ENCODE assay signal across 10 cellular contexts in genomic region chr5:74595143-74595915, GRCh38. TPM values are rescaled to one million over a fixed set of nuclear protein-coding genes. Genes with fewer than 3 reads are reported as not detected.
DNase-seq lines count a peak whose midpoint lies in the region; ATAC-seq and TF ChIP-seq lines count a peak whose summit lies in the region.
"Had no signal": no experiment of that assay in that cellular context is flagged by ENCODE, and none has a peak within 500 bp of the region (broad histone marks: within the 10 kb centered on the region; RNA-seq: fewer than 3 reads in every experiment).

No MANE protein-coding gene starts in this region.

- 36% methylated on average over 2 of the region's 4 CpGs; no CpG with 5 or more reads in 1 of the 2 experiments for WGBS in IMR-90 (ENCODE audit: extremely low coverage in 2 of 2, insufficient read length in 1 of 2), 2 experiments
- 35% methylated on average over 4 of the region's 4 CpGs for WGBS in right lobe of liver (ENCODE audit: insufficient coverage, low coverage, low lambda C conversion rate, missing lambda C conversion rate)

- POLR2A ChIA-PET in IMR-90 (lab: Charles Lee; ENCODE audit: unreplicated experiment) (interaction anchor here (0.6 kb wide), 1 partner anchor 9 kb away, joined by 7 read pairs; no protein-coding TSS in a partner anchor), HEK293T (lab: Yijun Ruan, JAX) (no interaction called here)

- H3K9me3 ChIP-seq in IMR-90 (ENCODE audit: control insufficient read depth, insufficient read depth, low read length) = no peaks in the 10 kb centered on the region
- no peaks in the 10 kb centered on the region for H3K9me3 ChIP-seq in colonic mucosa
- H3K9me3 ChIP-seq in right lobe of liver = no peaks in the 10 kb centered on the region
- H3K9me3 ChIP-seq: ascending aorta had no signal

- H2BK5ac ChIP-seq in IMR-90 (ENCODE audit: low read depth, low read length, poor library complexity, severe bottlenecking) = peak overlapping the region; percentile 34

- CTCF ChIA-PET in IMR-90 (lab: Yijun Ruan, JAX) (no interaction called here), HEK293T (lab: Yijun Ruan, JAX) (no interaction called here)

- 0 out of 4 replicates have a peak overlapping the region, but pooled peaks of 1 of the 2 experiments have one; percentile 46 for H4K8ac ChIP-seq in IMR-90 (ENCODE audit: low read depth in 2 of 2, low read length in 2 of 2)

- H2BK120ac ChIP-seq in IMR-90 (ENCODE audit: low read depth, low read length) = peak overlapping the region; percentile 54; the same call in 1 of the 2 replicates

- no peak overlapping the region for H3K18ac ChIP-seq in IMR-90 (ENCODE audit: low read depth, low read length)

- H3K56ac ChIP-seq in IMR-90 (ENCODE audit: extremely low read depth, insufficient read depth, low read length) = no peak overlapping the region; the same call in 1 of the 2 replicates

- no peak overlapping the region for H2AK9ac ChIP-seq in IMR-90 (replicated peaks; ENCODE audit: low read depth, low read length, poor library complexity)

- TF ChIP-seq CTCF in IMR-90 (conservative IDR thresholded peaks at IDR 0.05; ENCODE audit: low read depth, low read length) (no peak), colonic mucosa (IDR thresholded peaks at IDR 0.05) (no peak), right lobe of liver (IDR thresholded peaks at IDR 0.05) (peak in 1 of 4 donors; percentile 4), dorsolateral prefrontal cortex (IDR thresholded peaks at IDR 0.05 in 54 of 56, conservative IDR thresholded peaks at IDR 0.05 in 2 of 56; ENCODE audit: low read depth in 1 of 56, partially characterized antibody in 56 of 56) (no peak)

- H3K36me3 ChIP-seq in IMR-90 (ENCODE audit: control insufficient read depth, insufficient read depth, low read length) = no peaks in the 10 kb centered on the region
- no peaks in the 10 kb centered on the region for H3K36me3 ChIP-seq in colonic mucosa
- H3K36me3 ChIP-seq in right lobe of liver = no peaks in the 10 kb centered on the region
- H3K36me3 ChIP-seq: ascending aorta had no signal

- no peaks in the 10 kb centered on the region for H3K9me1 ChIP-seq in IMR-90 (ENCODE audit: insufficient read depth, low read length)

- H3K4me1 ChIP-seq in IMR-90 (ENCODE audit: control insufficient read depth, insufficient read depth, low read length) = no peaks in the 10 kb centered on the region; the same call in 1 of the 2 replicates
- H3K4me1 ChIP-seq in colonic mucosa = no peaks in the 10 kb centered on the region
- H3K4me1 ChIP-seq in right lobe of liver = peaks cover 0 to 22% (median 4%) of the 10 kb centered on the region in 4 donors
- H3K4me1 ChIP-seq: ascending aorta had no signal

- no peak for TF ChIP-seq POLR2A in IMR-90 (IDR thresholded peaks at IDR 0.05; ENCODE audit: low read depth, low read length)
- TF ChIP-seq POLR2A in right lobe of liver (IDR thresholded peaks at IDR 0.05) = no peak

- no peak overlapping the region for H3K4me2 ChIP-seq in IMR-90 (ENCODE audit: low read depth, low read length)

- H4K20me1 ChIP-seq in IMR-90 (ENCODE audit: insufficient read depth, low read length) = no peaks in the 10 kb centered on the region

- H2AFZ ChIP-seq in IMR-90 (replicated peaks; ENCODE audit: low read length, poor library complexity) = no peak overlapping the region

- in situ Hi-C loops in IMR-90 (cut with MboI; ENCODE audit: low sequenced_read_pairs) = no loop called here

- H3K4ac ChIP-seq in IMR-90 (ENCODE audit: low read depth, low read length) = peak overlapping the region; percentile 5; the same call in 1 of the 2 replicates

- peak; percentile 78 for ATAC-seq in IMR-90 (ENCODE audit: low read depth)
- peak; percentile 68 to 86 (median 79) for ATAC-seq in right lobe of liver

- H3K9ac ChIP-seq in IMR-90 (ENCODE audit: low read depth, low read length) (no peak overlapping the region), colonic mucosa (ENCODE audit: low read depth in 2 of 2, low read length in 2 of 2) (no peak overlapping the region)

- H3K23ac ChIP-seq in IMR-90 (ENCODE audit: low read depth, low read length) = no peak overlapping the region

- H3K79me1 ChIP-seq in IMR-90 (ENCODE audit: low read depth in 1 of 2, low read length in 2 of 2) = no peaks in the 10 kb centered on the region

- no peak overlapping the region for H4K5ac ChIP-seq in IMR-90 (ENCODE audit: low read depth, low read length)

- dilution Hi-C loops in IMR-90 (cut with HindIII; ENCODE audit: low sequenced_read_pairs, unreplicated experiment) = no loop called here

- H3K27ac ChIP-seq in IMR-90 (ENCODE audit: insufficient read depth, low read length) = no peak overlapping the region
- no peak overlapping the region for H3K27ac ChIP-seq in colonic mucosa
- H3K27ac ChIP-seq in right lobe of liver = peak overlapping the region in 1 of 3 donors; percentile 7
- H3K27ac ChIP-seq in dorsolateral prefrontal cortex = no peak overlapping the region
- H3K27ac ChIP-seq: ascending aorta had no signal

- H3K14ac ChIP-seq in IMR-90 (replicated peaks; ENCODE audit: low read depth, low read length) = no peak overlapping the region

- BruUV-seq in IMR-90 (replicated peaks; lab: Mats Ljungman, UMichigan) = no TSS peak

- intact Hi-C loops in IMR-90 (cut with micrococcal nuclease) (no loop called here), colonic mucosa (cut with DNase I) (no loop called here), right lobe of liver (cut with DNase I) (no loop called here), dorsolateral prefrontal cortex (cut with DNase I) (no loop called here)

- peak; percentile 92 for DNase-seq in A172 (ENCODE audit: low spot score)
- peak; percentile 81 for DNase-seq in IMR-90
- DNase-seq in colonic mucosa = peak; percentile 41
- DNase-seq in right lobe of liver = no peak
- no peak for DNase-seq in stimulated activated CD4-positive, alpha-beta T cell treated with anti-CD3 and anti-CD28 coated beads, Interleukin-2, amount 100 ng/mL, for 24 hours
- DNase-seq in HEK293T (ENCODE audit: extremely low spot score) = no peak
- no peak for DNase-seq in dorsolateral prefrontal cortex
- no peak for DNase-seq in stimulated activated CD4-positive, alpha-beta T cell treated with anti-CD3 and anti-CD28 coated beads, Interleukin-2, amount 100 ng/mL, for 48 hours
- DNase-seq: T-helper 9 cell had no signal

- 0 out of 3 replicates have a peak overlapping the region, but pooled peaks have one; percentile 34 for H2BK15ac ChIP-seq in IMR-90 (ENCODE audit: low read depth, low read length)

- no peak for TF ChIP-seq RAD21 in IMR-90 (IDR thresholded peaks at IDR 0.05; ENCODE audit: low read length)

- no peaks in the 10 kb centered on the region for H3K27me3 ChIP-seq in IMR-90 (ENCODE audit: control insufficient read depth, insufficient read depth, low read length)
- H3K27me3 ChIP-seq in colonic mucosa = no peaks in the 10 kb centered on the region
- H3K27me3 ChIP-seq in right lobe of liver = no peaks in the 10 kb centered on the region
- H3K27me3 ChIP-seq in dorsolateral prefrontal cortex = no peaks in the 10 kb centered on the region
- H3K27me3 ChIP-seq: ascending aorta had no signal

- H2AK5ac ChIP-seq in IMR-90 (ENCODE audit: low read depth, low read length) = no peak overlapping the region

- H3K4me3 ChIP-seq in IMR-90 (ENCODE audit: insufficient read depth, low read depth, low read length) (no peak overlapping the region), colonic mucosa (no peak overlapping the region), right lobe of liver (no peak overlapping the region), dorsolateral prefrontal cortex (no peak overlapping the region)
- H3K4me3 ChIP-seq: ascending aorta had no signal

- H2BK20ac ChIP-seq in IMR-90 (ENCODE audit: low read depth, low read length) = peak overlapping the region; percentile 46; the same call in 1 of the 2 replicates

- H4K91ac ChIP-seq in IMR-90 (ENCODE audit: insufficient read depth, low read depth, low read length) = no peak overlapping the region

TF ChIP-seq in IMR-90, 13 proteins besides CTCF, POLR2A, EP300 and RAD21 (continues in another document):
- TF ChIP-seq FOS (IDR thresholded peaks at IDR 0.05; ENCODE audit: low read depth, low read length) = no peak
- no peak for TF ChIP-seq MAZ (IDR thresholded peaks at IDR 0.05; ENCODE audit: borderline replicate concordance, low read depth, low read length)
- no peak for TF ChIP-seq CEBPB (IDR thresholded peaks at IDR 0.05; ENCODE audit: low read depth, low read length)
- no peak for TF ChIP-seq ELK1 (IDR thresholded peaks at IDR 0.05; ENCODE audit: borderline replicate concordance, low read depth, low read length)

TF ChIP-seq in HEK293T, 16 proteins besides CTCF, POLR2A, EP300 and RAD21:
- TF ChIP-seq FOXA1 (IDR thresholded peaks at IDR 0.05) = no peak
- TF ChIP-seq L3MBTL2 (conservative IDR thresholded peaks at IDR 0.05) = no peak
- no peak for TF ChIP-seq FOXM1 (IDR thresholded peaks at IDR 0.05; ENCODE audit: borderline replicate concordance)
- no peak for TF ChIP-seq CTBP1 (IDR thresholded peaks at IDR 0.05; ENCODE audit: borderline replicate concordance)
- no peak for TF ChIP-seq SP1 (IDR thresholded peaks at IDR 0.05)
- TF ChIP-seq ELF4 (IDR thresholded peaks at IDR 0.05) = no peak
- no peak for TF ChIP-seq ARNT (IDR thresholded peaks at IDR 0.05)
- TF ChIP-seq LEF1 (IDR thresholded peaks at IDR 0.05; ENCODE audit: borderline replicate concordance) = no peak
- no peak for TF ChIP-seq BHLHE40 (IDR thresholded peaks at IDR 0.05; ENCODE audit: borderline replicate concordance)
- no peak for TF ChIP-seq FOXK2 (IDR thresholded peaks at IDR 0.05)

RNA-seq across cellular contexts. Expression of gene ENC1, which starts 45.2 kb away (rescaled TPM):
- total RNA-seq in A172 (2014; rRNA removed; shearing (Covaris generic)) = 26.2 and 28.3 TPM in 2 replicates
- total RNA-seq in IMR-90 (2012; rRNA removed) (55.8 and 70.8 TPM in 2 replicates), colonic mucosa (10 to 100 TPM; 18.9 to 26.6 TPM), right lobe of liver (1 to 10 TPM; 4.5 to 6.8 (median 5.5) TPM), dorsolateral prefrontal cortex (1,000 to 10,000 TPM in 1 of 120 experiments, 100 to 1,000 TPM in 119; 140 to 1,050 (median 576) TPM)
- polyA plus RNA-seq in IMR-90 (2012; rRNA removed) = 24.9 and 25.6 TPM in 2 replicates
- 6.4 and 35.1 TPM in 2 replicates for polyA plus RNA-seq in IMR-90 (2012; cell fraction: cytosol; rRNA removed)
- polyA plus RNA-seq in IMR-90 (2012; cell fraction: nucleus; rRNA removed; ENCODE audit: low replicate concordance) = 57.2 and 111 TPM in 2 replicates

Comparison
In these comparisons a context has a peak if more than half of its experiments do, and no peak if none do; other contexts are left out.
1. DNase-seq: peak in A172 (single experiment), IMR-90 (single experiment) and colonic mucosa (single experiment); none in right lobe of liver (0 of 3), stimulated activated CD4-positive, alpha-beta T cell treated with anti-CD3 and anti-CD28 coated beads, Interleukin-2, amount 100 ng/mL, for 24 hours (0 of 2), HEK293T (single experiment), dorsolateral prefrontal cortex (0 of 10) and stimulated activated CD4-positive, alpha-beta T cell treated with anti-CD3 and anti-CD28 coated beads, Interleukin-2, amount 100 ng/mL, for 48 hours (0 of 2).